8 cellular contexts compared by ENCODE assay signal in the genomic region with DNA sequence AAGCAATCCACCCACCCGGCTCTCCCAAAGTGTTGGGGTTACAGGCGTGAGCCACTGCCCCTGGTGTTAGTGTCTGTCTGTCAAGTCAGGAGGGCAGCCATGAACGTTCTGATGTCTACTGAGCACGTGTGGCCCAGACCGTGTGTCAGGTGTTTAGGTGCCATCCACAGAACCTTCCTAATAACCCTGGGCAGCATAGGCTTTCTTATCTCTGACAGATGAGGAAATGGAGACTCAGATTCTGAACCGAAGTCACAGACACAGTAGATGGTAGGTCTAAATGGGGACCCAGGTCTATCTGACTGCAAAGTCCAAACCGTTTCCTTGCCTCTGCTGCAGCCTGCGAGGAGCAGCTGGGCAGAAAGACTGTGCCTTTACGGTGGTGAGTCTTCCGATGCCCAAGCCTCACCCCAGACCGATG. TPM values are rescaled to one million over a fixed set of nuclear protein-coding genes. Genes with fewer than 3 reads are reported as not detected.
DNase-seq lines count a peak whose midpoint lies in the region; ATAC-seq and TF ChIP-seq lines count a peak whose summit lies in the region.

No MANE protein-coding gene starts in this region.

- peak overlapping the region; percentile 82 for H3K9ac ChIP-seq in endocrine pancreas (ENCODE audit: control insufficient read depth, insufficient read depth, low read length)

- peak overlapping the region; percentile 100 for H3K27ac ChIP-seq in psoas muscle

- ATAC-seq in GM19395 (IDR thresholded peaks at IDR 0.05; ENCODE audit: unreplicated experiment) (peak; percentile 12), psoas muscle (no peak)

- no peak for TF ChIP-seq CTCF in psoas muscle (IDR thresholded peaks at IDR 0.05)

- peaks cover 9% of the 10 kb centered on the region for H3K4me1 ChIP-seq in endocrine pancreas (ENCODE audit: control insufficient read depth, insufficient read depth, low read length)
- H3K4me1 ChIP-seq in psoas muscle: peaks cover 28% of the 10 kb centered on the region

- no peaks in the 10 kb centered on the region for H3K9me3 ChIP-seq in endocrine pancreas (ENCODE audit: control insufficient read depth, low read length)
- H3K9me3 ChIP-seq in psoas muscle: no peaks in the 10 kb centered on the region

- WGBS in psoas muscle, 3 donors: 46 to 55% (median 49%) methylated on average over 11 of the region's 11 CpGs

- peak; percentile 27 for DNase-seq in NOMO-1 treated with dmso at 0.1 percent for 144 hours (lab: John Stamatoyannopoulos, UW; ENCODE audit: unreplicated experiment)
- DNase-seq in psoas muscle: no peak
- no peak for DNase-seq in head of caudate nucleus
- no peak for DNase-seq in DMS79 treated with DMSO at 0.1 percent for 48 hours (lab: John Stamatoyannopoulos, UW)
- DNase-seq in activated effector memory CD4-positive, alpha-beta T cell treated with anti-CD3 and anti-CD28 coated beads, Interleukin-2, amount 50 U/mL, for 16 hours: no peak
- DNase-seq in NCI-H1417 treated with DMSO at 0.1 percent for 48 hours (lab: John Stamatoyannopoulos, UW): no peak

- H3K27me3 ChIP-seq in endocrine pancreas (ENCODE audit: control insufficient read depth, insufficient read depth, low read length): no peaks in the 10 kb centered on the region
- no peaks in the 10 kb centered on the region for H3K27me3 ChIP-seq in psoas muscle (ENCODE audit: insufficient read depth in 3 of 3, low read length in 2 of 3)

- H3K36me3 ChIP-seq in endocrine pancreas (ENCODE audit: control insufficient read depth, insufficient read depth, low read length) (no peaks in the 10 kb centered on the region), psoas muscle (ENCODE audit: insufficient read depth in 1 of 2, low read depth in 1 of 2) (peaks cover 0 to 8% of the 10 kb centered on the region in 2 donors)

- peak overlapping the region; percentile 42 for H3K4me3 ChIP-seq in endocrine pancreas (ENCODE audit: control insufficient read depth, insufficient read depth, low read length)
- H3K4me3 ChIP-seq in psoas muscle: peak overlapping the region; percentile 98

- intact Hi-C loops in psoas muscle (cut with DNase I) (no loop called here), head of caudate nucleus (cut with DNase I) (no loop called here)

RNA-seq across cellular contexts. Expression of gene IL6R, which starts 0.6 kb away (rescaled TPM):
- total RNA-seq in psoas muscle: 100 to 1,000 TPM in 1 of 4 donors, 10 to 100 TPM in 3; 32.6 to 182 (median 80.9) TPM
- 10 to 100 TPM; 41.7 to 97.7 (median 80.8) TPM for polyA plus RNA-seq in psoas muscle
